Comparison of ENCODE assay signal across 1 cellular context in genomic region chr12:57665066-57665820, GRCh38. TPM values are rescaled to one million over a fixed set of nuclear protein-coding genes. Genes with fewer than 3 reads are reported as not detected.
"Had no signal": no experiment of that assay in that cellular context is flagged by ENCODE, and none has a peak within 500 bp of the region (broad histone marks: within the 10 kb centered on the region; RNA-seq: fewer than 3 reads in every experiment).

No MANE protein-coding gene starts in this region.

RNA-seq across cellular contexts. Expression of gene B4GALNT1, which starts 32.2 kb away (rescaled TPM):
- polyA plus RNA-seq: IgD-negative memory B cell had no signal

RNA-seq across cellular contexts. Expression of gene ARHGEF25, which starts 54.0 kb away (rescaled TPM):
- polyA plus RNA-seq: IgD-negative memory B cell had no signal
